ENCODE assay signal across 21 cellular contexts in the genomic region with DNA sequence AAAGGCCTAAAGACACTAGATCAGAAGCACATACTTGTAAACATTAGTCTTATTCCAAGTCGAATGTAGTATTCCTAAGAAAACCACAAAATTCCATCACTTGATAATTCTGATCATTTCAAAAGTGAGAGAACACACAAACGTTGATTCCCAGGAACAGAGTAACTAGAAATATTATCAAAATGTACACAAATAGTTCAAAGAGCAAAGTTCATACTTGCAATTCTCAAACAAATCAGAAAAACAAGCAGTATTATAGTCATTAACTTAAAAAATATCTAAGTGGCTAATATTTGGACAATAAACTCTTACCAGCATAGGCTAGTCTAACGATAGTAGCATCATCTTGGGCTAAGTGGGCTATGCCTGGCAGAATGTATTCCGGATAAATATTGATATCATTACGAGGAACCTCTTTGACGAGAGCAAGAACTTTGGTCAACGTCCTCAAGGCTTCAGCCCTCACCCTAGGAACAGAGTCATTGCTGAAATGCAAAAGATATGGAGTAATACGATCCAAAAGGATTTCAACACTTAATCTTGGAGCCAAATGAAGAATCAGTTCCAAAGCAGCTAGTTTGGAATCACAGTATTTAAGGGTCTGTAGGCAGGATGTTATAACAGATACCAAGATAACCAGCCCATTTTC.
"Had no signal": no experiment of that assay in that cellular context is flagged by ENCODE, and none has a peak within 500 bp of the region (broad histone marks: within the 10 kb centered on the region; RNA-seq: fewer than 3 reads in every experiment).

No MANE protein-coding gene starts in this region.

- H3K4me3 ChIP-seq: ascending aorta, gastrocnemius medialis, heart right ventricle, tibial nerve had no signal

- H3K4me2 ChIP-seq: SK-N-SH had no signal

- H3K27me3 ChIP-seq: ascending aorta, gastrocnemius medialis, heart right ventricle, neutrophil, tibial nerve had no signal

- H3K4me1 ChIP-seq: ascending aorta, gastrocnemius medialis, parathyroid adenoma had no signal

- ATAC-seq: activated CD8-positive, alpha-beta T cell treated with anti-CD3 and anti-CD28 coated beads for 36 hours; effector memory CD8-positive, alpha-beta T cell; gastrocnemius medialis; natural killer cell treated with Interleukin-12 subunit alpha and Interleukin-12 subunit beta and Interleukin-15 and Interleukin-18, amount 100 ng/mL, for 72 hours; T-cell had no signal

- FAIRE-seq: bronchial epithelial cell, urothelium cell line had no signal

- DNase-seq: activated B cell treated with CpG ODN at 0.5 μM for 24 hours; activated CD4-positive, alpha-beta T cell treated with anti-CD3 and anti-CD28 coated beads for 48 hours; activated CD8-positive, alpha-beta T cell treated with anti-CD3 and anti-CD28 coated beads for 36 hours; activated naive CD4-positive, alpha-beta T cell treated with anti-CD3 and anti-CD28 coated beads for 36 hours; activated T-cell treated with anti-CD3 and anti-CD28 coated beads, Interleukin-2, amount 50 U/mL, for 1 hour; effector memory CD8-positive, alpha-beta T cell; gastrocnemius medialis; heart right ventricle; immature natural killer cell; kidney glomerular epithelial cell; SK-N-SH; stimulated activated CD4-positive, alpha-beta T cell treated with anti-CD3 and anti-CD28 coated beads, Interleukin-2, amount 100 ng/mL, for 24 hours; stimulated activated naive CD4-positive, alpha-beta T cell treated with Interleukin-2 at 50 U/mL for 16 hours; T-cell had no signal

- H3K9me3 ChIP-seq: ascending aorta, gastrocnemius medialis, heart right ventricle, neutrophil, SK-N-SH, tibial nerve had no signal

- H3K9ac ChIP-seq: parathyroid adenoma, SK-N-SH had no signal

- H3K27ac ChIP-seq: ascending aorta, gastrocnemius medialis, heart right ventricle, neutrophil, parathyroid adenoma, tibial nerve had no signal

- H2AFZ ChIP-seq: parathyroid adenoma had no signal
